34 cellular contexts compared by ENCODE assay signal in genomic region chr1:36494971-36495370, GRCh38. TPM values are rescaled to one million over a fixed set of nuclear protein-coding genes. Genes with fewer than 3 reads are reported as not detected.
"Had no signal": no experiment of that assay in that cellular context is flagged by ENCODE, and none has a peak within 500 bp of the region (broad histone marks: within the 10 kb centered on the region; RNA-seq: fewer than 3 reads in every experiment).

No MANE protein-coding gene starts in this region.

- H3K27ac Mint-ChIP-seq: activated CD4-positive, alpha-beta memory T cell treated with anti-CD3 and anti-CD28 coated beads for 36 hours; activated CD4-positive, alpha-beta T cell treated with anti-CD3 and anti-CD28 coated beads for 36 hours; activated CD8-positive, alpha-beta memory T cell treated with anti-CD3 and anti-CD28 coated beads, Interleukin-2, amount 10 ng/mL, durations not matched to agents 7 days and 5 days; activated CD8-positive, alpha-beta T cell treated with anti-CD3 and anti-CD28 coated beads, Interleukin-2, amount 10 ng/mL, durations not matched to agents 7 days and 5 days; activated naive CD4-positive, alpha-beta T cell treated with anti-CD3 and anti-CD28 coated beads for 36 hours; activated naive CD8-positive, alpha-beta T cell; activated T-helper 1 cell treated with anti-CD3 and anti-CD28 coated beads, Interleukin-12 subunit alpha, Interleukin-12 subunit beta, Interleukin-2, Interleukin-4 antibody, amounts not matched to agents 30 ng/mL and 10 ng/mL and 1 ng/mL, durations not matched to agents 14 hours and 24 hours and 36 hours; effector memory CD8-positive, alpha-beta T cell had no signal

- H3K4me1 ChIP-seq: esophagus squamous epithelium, gastroesophageal sphincter had no signal

- H3K36me3 Mint-ChIP-seq: activated CD4-positive, alpha-beta memory T cell treated with anti-CD3 and anti-CD28 coated beads for 36 hours; activated CD8-positive, alpha-beta memory T cell treated with anti-CD3 and anti-CD28 coated beads, Interleukin-2, amount 10 ng/mL, durations not matched to agents 7 days and 5 days; activated naive CD8-positive, alpha-beta T cell had no signal

- FAIRE-seq: astrocyte, bronchial epithelial cell, endometrium, endothelial cell of umbilical vein had no signal

- H3K4me3 ChIP-seq: esophagus squamous epithelium, gastroesophageal sphincter had no signal

- H3K4me1 Mint-ChIP-seq: activated CD4-positive, alpha-beta T cell treated with anti-CD3 and anti-CD28 coated beads, Interleukin-2, amount 10 ng/mL, durations not matched to agents 24 days and 14 days; activated CD8-positive, alpha-beta memory T cell treated with anti-CD3 and anti-CD28 coated beads, Interleukin-2, amount 10 ng/mL, durations not matched to agents 7 days and 5 days; central memory CD8-positive, alpha-beta T cell had no signal

- H3K27me3 ChIP-seq: brain microvascular endothelial cell had no signal

- H3K4me3 Mint-ChIP-seq: activated CD4-positive, alpha-beta memory T cell treated with anti-CD3 and anti-CD28 coated beads for 36 hours; activated CD4-positive, alpha-beta T cell treated with anti-CD3 and anti-CD28 coated beads for 36 hours; activated CD4-positive, alpha-beta T cell treated with anti-CD3 and anti-CD28 coated beads, Interleukin-2, amount 10 ng/mL, durations not matched to agents 24 days and 14 days; activated CD8-positive, alpha-beta memory T cell treated with anti-CD3 and anti-CD28 coated beads, Interleukin-2, amount 10 ng/mL, durations not matched to agents 7 days and 5 days; activated CD8-positive, alpha-beta T cell treated with anti-CD3 and anti-CD28 coated beads, Interleukin-2, amount 10 ng/mL, durations not matched to agents 7 days and 5 days; activated naive CD4-positive, alpha-beta T cell treated with anti-CD3 and anti-CD28 coated beads for 36 hours; activated naive CD8-positive, alpha-beta T cell; activated T-helper 1 cell treated with anti-CD3 and anti-CD28 coated beads, Interleukin-12 subunit alpha, Interleukin-12 subunit beta, Interleukin-2, Interleukin-4 antibody, amounts not matched to agents 30 ng/mL and 10 ng/mL and 1 ng/mL, durations not matched to agents 14 hours and 24 hours and 36 hours; central memory CD8-positive, alpha-beta T cell; effector memory CD8-positive, alpha-beta T cell had no signal

- DNase-seq: activated CD4-positive, alpha-beta memory T cell treated with anti-CD3 and anti-CD28 coated beads for 36 hours; activated CD4-positive, alpha-beta T cell treated with anti-CD3 and anti-CD28 coated beads for 36 hours; activated CD4-positive, alpha-beta T cell treated with anti-CD3 and anti-CD28 coated beads, Interleukin-2, amount 10 ng/mL, durations not matched to agents 24 days and 14 days; activated CD4-positive, CD25-positive, alpha-beta regulatory T cell; activated CD4-positive, CD25-positive, alpha-beta regulatory T cell treated with anti-CD3 and anti-CD28 coated beads, Interleukin-2, amount 50 U/mL, for 72 hours; activated CD8-positive, alpha-beta memory T cell treated with anti-CD3 and anti-CD28 coated beads, Interleukin-2, amount 10 ng/mL, durations not matched to agents 7 days and 5 days; activated CD8-positive, alpha-beta memory T cell treated with anti-CD3 and anti-CD28 coated beads, Interleukin-2, amount 50 U/mL, for 4 hours; activated CD8-positive, alpha-beta T cell treated with anti-CD3 and anti-CD28 coated beads, Interleukin-2, amount 10 ng/mL, durations not matched to agents 7 days and 5 days; activated naive CD4-positive, alpha-beta T cell treated with anti-CD3 and anti-CD28 coated beads for 36 hours; activated T-cell treated with anti-CD3 and anti-CD28 coated beads, Interleukin-2, amount 50 U/mL, for 1 hour; activated T-cell treated with anti-CD3 and anti-CD28 coated beads, Interleukin-2, amount 50 U/mL, for 48 hours; amniotic stem cell; anterior cingulate cortex; brain microvascular endothelial cell; cortex of kidney; dermis blood vessel endothelial cell; effector CD4-positive, alpha-beta T cell; effector memory CD8-positive, alpha-beta T cell; esophagus squamous epithelium; foreskin melanocyte; T-helper 2 cell had no signal

- H3K27ac ChIP-seq: brain microvascular endothelial cell, epithelial cell of prostate, esophagus squamous epithelium, gastroesophageal sphincter had no signal

- H3K9me3 Mint-ChIP-seq: activated CD4-positive, alpha-beta memory T cell treated with anti-CD3 and anti-CD28 coated beads for 36 hours; activated CD4-positive, alpha-beta T cell treated with anti-CD3 and anti-CD28 coated beads, Interleukin-2, amount 10 ng/mL, durations not matched to agents 24 days and 14 days; activated naive CD4-positive, alpha-beta T cell treated with anti-CD3 and anti-CD28 coated beads for 36 hours; activated T-helper 1 cell treated with anti-CD3 and anti-CD28 coated beads, Interleukin-12 subunit alpha, Interleukin-12 subunit beta, Interleukin-2, Interleukin-4 antibody, amounts not matched to agents 30 ng/mL and 10 ng/mL and 1 ng/mL, durations not matched to agents 14 hours and 24 hours and 36 hours; central memory CD8-positive, alpha-beta T cell; effector memory CD8-positive, alpha-beta T cell had no signal

- H3K36me3 ChIP-seq: brain microvascular endothelial cell, esophagus squamous epithelium, gastroesophageal sphincter had no signal

- H3K9me3 ChIP-seq: esophagus squamous epithelium, gastroesophageal sphincter had no signal

RNA-seq across cellular contexts. Expression of gene CSF3R, which starts 12.3 kb away (rescaled TPM):
- total RNA-seq: activated CD4-positive, alpha-beta memory T cell treated with anti-CD3 and anti-CD28 coated beads for 36 hours; activated CD8-positive, alpha-beta memory T cell treated with anti-CD3 and anti-CD28 coated beads for 36 hours; activated CD8-positive, alpha-beta memory T cell treated with anti-CD3 and anti-CD28 coated beads, Interleukin-2, amount 10 ng/mL, durations not matched to agents 7 days and 5 days; dermis blood vessel endothelial cell; endothelial cell of umbilical vein; fibroblast of villous mesenchyme had no signal
- polyA plus RNA-seq: endothelial cell of umbilical vein, fibroblast of lung had no signal

RNA-seq across cellular contexts. Expression of gene OSCP1, which starts 44.7 kb away (rescaled TPM):
- total RNA-seq: T-helper 1 cell treated with Interleukin-12 subunit alpha and Interleukin-12 subunit beta and Interleukin-4 antibody, amounts not matched to agents 30 ng/mL and 1 ng/mL, for 36 hours had no signal
